13 cellular contexts compared by ENCODE assay signal in genomic region chr18:24656571-24656971, GRCh38.
DNase-seq lines count a peak whose midpoint lies in the region; ATAC-seq and TF ChIP-seq lines count a peak whose summit lies in the region.
"Had no signal": no experiment of that assay in that cellular context is flagged by ENCODE, and none has a peak within 500 bp of the region (broad histone marks: within the 10 kb centered on the region; RNA-seq: fewer than 3 reads in every experiment).

No MANE protein-coding gene starts in this region.

- H3K4me1 ChIP-seq in colonic mucosa = no peaks in the 10 kb centered on the region

- intact Hi-C loops in colonic mucosa (cut with DNase I) = no loop called here
- intact Hi-C loops in activated T-helper 1 cell treated with anti-CD3 and anti-CD28 coated beads, Interleukin-12 subunit alpha, Interleukin-12 subunit beta, Interleukin-2, Interleukin-4 antibody, amounts not matched to agents 30 ng/mL and 10 ng/mL and 1 ng/mL, durations not matched to agents 14 hours and 24 hours and 36 hours (cut with micrococcal nuclease) = loop anchor here (5.0 kb wide), 1 partner anchor 71 kb away; no protein-coding TSS in a partner anchor
- intact Hi-C loops in natural killer cell (cut with micrococcal nuclease) = no loop called here

- ATAC-seq in T-cell (replicated peaks in 1 of 4) = no peak
- ATAC-seq in natural killer cell = no peak
- ATAC-seq: sciatic nerve, T-helper 17 cell had no signal

- TF ChIP-seq CTCF in colonic mucosa (IDR thresholded peaks at IDR 0.05) = no peak
- TF ChIP-seq CTCF in natural killer cell (IDR thresholded peaks at IDR 0.05) = no peak

- H3K27ac ChIP-seq in colonic mucosa = peak overlapping the region; percentile 25
- H3K27ac ChIP-seq: 22Rv1 had no signal

- peak; percentile 37 for DNase-seq in DMS153 (lab: John Stamatoyannopoulos, UW)
- DNase-seq in DMS153 treated with DMSO at 0.1 percent for 48 hours (lab: John Stamatoyannopoulos, UW; ENCODE audit: unreplicated experiment) = no peak
- DNase-seq in NCI-H524 (lab: John Stamatoyannopoulos, UW) = peak; percentile 87 to 92
- no peak for DNase-seq in colonic mucosa
- DNase-seq in skeletal muscle cell (ENCODE audit: low read depth) = peak; percentile 18
- no peak for DNase-seq in T-cell
- DNase-seq in activated T-helper 1 cell treated with anti-CD3 and anti-CD28 coated beads, Interleukin-12 subunit alpha, Interleukin-12 subunit beta, Interleukin-2, Interleukin-4 antibody, amounts not matched to agents 30 ng/mL and 10 ng/mL and 1 ng/mL, durations not matched to agents 14 hours and 24 hours and 36 hours (ENCODE audit: low spot score) = no peak
- no peak for DNase-seq in natural killer cell
- DNase-seq: NCI-H526 treated with DMSO at 0.1 percent for 48 hours, T-helper 17 cell had no signal

- H3K9ac ChIP-seq in colonic mucosa (ENCODE audit: low read depth in 2 of 2, low read length in 2 of 2) = no peak overlapping the region

- no peak overlapping the region for H3K27ac Mint-ChIP-seq in T-cell
- no peak overlapping the region for H3K27ac Mint-ChIP-seq in activated T-helper 1 cell treated with anti-CD3 and anti-CD28 coated beads, Interleukin-12 subunit alpha, Interleukin-12 subunit beta, Interleukin-2, Interleukin-4 antibody, amounts not matched to agents 30 ng/mL and 10 ng/mL and 1 ng/mL, durations not matched to agents 14 hours and 24 hours and 36 hours
- no peak overlapping the region for H3K27ac Mint-ChIP-seq in natural killer cell
- H3K27ac Mint-ChIP-seq: memory B cell had no signal

- POLR2A ChIA-PET in T-cell (lab: Charles Lee) = no interaction called here

- H3K4me1 Mint-ChIP-seq in T-cell (peaks cover 20 to 22% (median 20%) of the 10 kb centered on the region in 3 donors), natural killer cell (peaks cover 7 to 17% of the 10 kb centered on the region in 2 donors)
- H3K4me1 Mint-ChIP-seq in activated T-helper 1 cell treated with anti-CD3 and anti-CD28 coated beads, Interleukin-12 subunit alpha, Interleukin-12 subunit beta, Interleukin-2, Interleukin-4 antibody, amounts not matched to agents 30 ng/mL and 10 ng/mL and 1 ng/mL, durations not matched to agents 14 hours and 24 hours and 36 hours (ENCODE audit: low read depth) = peaks cover 12% of the 10 kb centered on the region

- H3K36me3 Mint-ChIP-seq in T-cell (no peaks in the 10 kb centered on the region), natural killer cell (no peaks in the 10 kb centered on the region)
- no peaks in the 10 kb centered on the region for H3K36me3 Mint-ChIP-seq in activated T-helper 1 cell treated with anti-CD3 and anti-CD28 coated beads, Interleukin-12 subunit alpha, Interleukin-12 subunit beta, Interleukin-2, Interleukin-4 antibody, amounts not matched to agents 30 ng/mL and 10 ng/mL and 1 ng/mL, durations not matched to agents 14 hours and 24 hours and 36 hours (ENCODE audit: low read depth)
- H3K36me3 Mint-ChIP-seq: memory B cell had no signal

- CTCF ChIA-PET in T-cell (lab: Charles Lee) = no interaction called here

- H3K36me3 ChIP-seq in colonic mucosa = no peaks in the 10 kb centered on the region

- H3K9me3 Mint-ChIP-seq in T-cell (peaks cover 0 to 4% (median 3%) of the 10 kb centered on the region in 3 donors), natural killer cell (no peaks in the 10 kb centered on the region)
- H3K9me3 Mint-ChIP-seq in activated T-helper 1 cell treated with anti-CD3 and anti-CD28 coated beads, Interleukin-12 subunit alpha, Interleukin-12 subunit beta, Interleukin-2, Interleukin-4 antibody, amounts not matched to agents 30 ng/mL and 10 ng/mL and 1 ng/mL, durations not matched to agents 14 hours and 24 hours and 36 hours = no peaks in the 10 kb centered on the region
- H3K9me3 Mint-ChIP-seq: memory B cell had no signal

- H3K27me3 Mint-ChIP-seq in T-cell (peaks cover 0 to 3% of the 10 kb centered on the region in 2 donors), natural killer cell (ENCODE audit: low read depth in 2 of 2) (peaks cover 0 to 3% of the 10 kb centered on the region in 2 donors)
- H3K27me3 Mint-ChIP-seq in activated T-helper 1 cell treated with anti-CD3 and anti-CD28 coated beads, Interleukin-12 subunit alpha, Interleukin-12 subunit beta, Interleukin-2, Interleukin-4 antibody, amounts not matched to agents 30 ng/mL and 10 ng/mL and 1 ng/mL, durations not matched to agents 14 hours and 24 hours and 36 hours (ENCODE audit: insufficient read depth) = no peaks in the 10 kb centered on the region
- H3K27me3 Mint-ChIP-seq: T-helper 17 cell had no signal

- H3K9me3 ChIP-seq in colonic mucosa = no peaks in the 10 kb centered on the region

- no peak overlapping the region for H3K4me3 Mint-ChIP-seq in T-cell
- H3K4me3 Mint-ChIP-seq in activated T-helper 1 cell treated with anti-CD3 and anti-CD28 coated beads, Interleukin-12 subunit alpha, Interleukin-12 subunit beta, Interleukin-2, Interleukin-4 antibody, amounts not matched to agents 30 ng/mL and 10 ng/mL and 1 ng/mL, durations not matched to agents 14 hours and 24 hours and 36 hours = no peak overlapping the region
- H3K4me3 Mint-ChIP-seq in natural killer cell = no peak overlapping the region
- H3K4me3 Mint-ChIP-seq: memory B cell, T-helper 17 cell had no signal

- no peaks in the 10 kb centered on the region for H3K27me3 ChIP-seq in colonic mucosa

- no peak overlapping the region for H3K4me3 ChIP-seq in colonic mucosa
- no peak overlapping the region for H3K4me3 ChIP-seq in skeletal muscle cell (ENCODE audit: low read depth, low read length)

Comparison
In these comparisons a context has a peak if more than half of its experiments do, and no peak if none do; other contexts are left out.
1. DNase-seq: peak in DMS153 (single experiment), NCI-H524 (2 of 2) and skeletal muscle cell (single experiment); none in DMS153 treated with DMSO at 0.1 percent for 48 hours (single experiment), colonic mucosa (single experiment), T-cell (0 of 34), activated T-helper 1 cell treated with anti-CD3 and anti-CD28 coated beads, Interleukin-12 subunit alpha, Interleukin-12 subunit beta, Interleukin-2, Interleukin-4 antibody, amounts not matched to agents 30 ng/mL and 10 ng/mL and 1 ng/mL, durations not matched to agents 14 hours and 24 hours and 36 hours (single experiment) and natural killer cell (single experiment).